Comparison of ENCODE assay signal across 18 cellular contexts in genomic region chr2:171287606-171288005, GRCh38.
A peak's percentile ranks its signal among the peaks of the same experiment; 100 is the strongest.
DNase-seq lines count a peak whose midpoint lies in the region; ATAC-seq and TF ChIP-seq lines count a peak whose summit lies in the region.
"Had no signal": no experiment of that assay in that cellular context is flagged by ENCODE, and none has a peak within 500 bp of the region (broad histone marks: within the 10 kb centered on the region; RNA-seq: fewer than 3 reads in every experiment).

No MANE protein-coding gene starts in this region.

- H4K20me1 ChIP-seq in GM23248 (ENCODE audit: insufficient read depth) = no peaks in the 10 kb centered on the region

- H3K79me2 ChIP-seq in GM23248 (ENCODE audit: insufficient read depth) = no peaks in the 10 kb centered on the region
- H3K79me2 ChIP-seq: parathyroid adenoma had no signal

- CTCF ChIA-PET in A673 (lab: Charles Lee) = no interaction called here

- H3K27ac ChIP-seq in A673 (ENCODE audit: low read depth, low read length, poor library complexity, severe bottlenecking) (no peak overlapping the region), GM23248 (no peak overlapping the region), SK-N-MC (peak overlapping the region; percentile 28; the same call in 1 of the 2 replicates), WERI-Rb-1 (no peak overlapping the region; the same call in 1 of the 2 replicates), lower lobe of right lung (no peak overlapping the region)
- H3K27ac ChIP-seq: esophagus muscularis mucosa, parathyroid adenoma, testis had no signal

- POLR2A ChIA-PET in A673 (lab: Charles Lee; ENCODE audit: low non-redundant PET) = no interaction called here

- WGBS in GM23248 (ENCODE audit: low coverage in 1 of 2, low lambda C conversion rate in 2 of 2, missing lambda C conversion rate in 2 of 2), 2 experiments = 50 to 58% methylated on average over 4 of the region's 4 CpGs

- H2AFZ ChIP-seq in GM23248 = peak overlapping the region; percentile 21; the same call in 1 of the 2 replicates
- H2AFZ ChIP-seq: parathyroid adenoma had no signal

- H3K4me2 ChIP-seq in GM23248 (ENCODE audit: unreplicated experiment) = no peak overlapping the region

- in situ Hi-C loops in GM23248 (cut with MboI) = no loop called here

- H3K9me2 ChIP-seq in GM23248 (ENCODE audit: insufficient read depth) = no peaks in the 10 kb centered on the region

- H3K27me3 ChIP-seq in A673 (replicated peaks; ENCODE audit: insufficient read depth, low read depth, low read length, poor library complexity) (no peaks in the 10 kb centered on the region), GM23248 (replicated peaks; ENCODE audit: insufficient read depth) (no peaks in the 10 kb centered on the region), WERI-Rb-1 (ENCODE audit: insufficient read depth, low read depth, severe bottlenecking) (no peaks in the 10 kb centered on the region), lower lobe of right lung (ENCODE audit: low read depth) (no peaks in the 10 kb centered on the region)
- H3K27me3 ChIP-seq: esophagus muscularis mucosa, testis had no signal

- no peak for ATAC-seq in lower lobe of right lung
- ATAC-seq: left colon had no signal

- intact Hi-C loops in A673 (cut with micrococcal nuclease; ENCODE audit: unreplicated experiment) (no loop called here), lower lobe of right lung (cut with DNase I) (no loop called here)

- TF ChIP-seq CTCF in A673 (conservative IDR thresholded peaks at IDR 0.05; ENCODE audit: low read depth, low read length) (no peak), fibroblast of villous mesenchyme (IDR thresholded peaks at IDR 0.05; ENCODE audit: insufficient read depth, low read depth, low read length) (no peak), WERI-Rb-1 (IDR thresholded peaks at IDR 0.05; ENCODE audit: low read depth, low read length) (no peak), lower lobe of right lung (IDR thresholded peaks at IDR 0.05) (no peak)

- BruUV-seq in A673 (replicated peaks; lab: Mats Ljungman, UMichigan) = no TSS peak

- H3K4me1 ChIP-seq in A673 (ENCODE audit: insufficient read depth, low read length, poor library complexity, severe bottlenecking) (peaks cover 13% of the 10 kb centered on the region), GM23248 (ENCODE audit: insufficient read depth) (no peaks in the 10 kb centered on the region), lower lobe of right lung (no peaks in the 10 kb centered on the region)
- H3K4me1 ChIP-seq: HAP-1, parathyroid adenoma, testis had no signal

- DNase-seq in A673 (ENCODE audit: low spot score) (peak; percentile 62), GM23248 (no peak), SK-N-MC (ENCODE audit: low read depth, low spot score) (peak; percentile 73), fibroblast of villous mesenchyme (ENCODE audit: low read depth) (peak; percentile 41), SKM-1 treated with dmso at 0.1 percent for 144 hours (lab: John Stamatoyannopoulos, UW; ENCODE audit: unreplicated experiment) (no peak), WERI-Rb-1 (no peak), iPS-NIHi7 (ENCODE audit: extremely low spot score) (no peak), lower lobe of right lung (no peak)
- DNase-seq: activated CD4-positive, alpha-beta T cell treated with anti-CD3 and anti-CD28 coated beads for 4 hours; activated gamma-delta T cell treated with Interleukin-2 at 50 U/mL for 16 hours; Calu3; left colon; SIG-M5; small intestine; testis had no signal

- H3F3A ChIP-seq in GM23248 (ENCODE audit: insufficient read depth) = no peaks in the 10 kb centered on the region

- no peaks in the 10 kb centered on the region for H3K9me3 ChIP-seq in A673 (ENCODE audit: low read depth, low read length, poor library complexity, severe bottlenecking)
- H3K9me3 ChIP-seq in GM23248 (ENCODE audit: low read depth) = no peaks in the 10 kb centered on the region
- no peaks in the 10 kb centered on the region for H3K9me3 ChIP-seq in SK-N-MC (ENCODE audit: low read depth, low read length)
- H3K9me3 ChIP-seq in WERI-Rb-1 (ENCODE audit: severe bottlenecking) = no peaks in the 10 kb centered on the region
- H3K9me3 ChIP-seq in lower lobe of right lung = no peaks in the 10 kb centered on the region
- H3K9me3 ChIP-seq: esophagus muscularis mucosa, HAP-1, testis had no signal

- H3K4me3 ChIP-seq in A673 (ENCODE audit: low read depth, low read length, poor library complexity, severe bottlenecking) (no peak overlapping the region), GM23248 (no peak overlapping the region), SK-N-MC (peak overlapping the region; percentile 33), fibroblast of villous mesenchyme (ENCODE audit: low read depth, low read length) (no peak overlapping the region), WERI-Rb-1 (ENCODE audit: low read depth, low read length) (no peak overlapping the region), lower lobe of right lung (no peak overlapping the region)
- H3K4me3 ChIP-seq: esophagus muscularis mucosa, HAP-1, testis had no signal

- H3K36me3 ChIP-seq in A673 (ENCODE audit: insufficient read depth, low read length, poor library complexity, severe bottlenecking) (no peaks in the 10 kb centered on the region), GM23248 (ENCODE audit: low read depth) (no peaks in the 10 kb centered on the region), SK-N-MC (ENCODE audit: insufficient read depth, low read length) (no peaks in the 10 kb centered on the region), WERI-Rb-1 (no peaks in the 10 kb centered on the region), lower lobe of right lung (no peaks in the 10 kb centered on the region)
- H3K36me3 ChIP-seq: esophagus muscularis mucosa, HAP-1 had no signal

- H3K9ac ChIP-seq in GM23248 (no peak overlapping the region), SK-N-MC (ENCODE audit: insufficient read length) (no peak overlapping the region)
- H3K9ac ChIP-seq: parathyroid adenoma had no signal

Comparison
In these comparisons a context has a peak if more than half of its experiments do, and no peak if none do; other contexts are left out.
1. DNase-seq: peak in A673 (single experiment), SK-N-MC (single experiment) and fibroblast of villous mesenchyme (single experiment); none in GM23248 (single experiment), SKM-1 treated with dmso at 0.1 percent for 144 hours (single experiment), WERI-Rb-1 (single experiment), iPS-NIHi7 (single experiment) and lower lobe of right lung (single experiment).